6 cellular contexts compared by ENCODE assay signal in the genomic region with DNA sequence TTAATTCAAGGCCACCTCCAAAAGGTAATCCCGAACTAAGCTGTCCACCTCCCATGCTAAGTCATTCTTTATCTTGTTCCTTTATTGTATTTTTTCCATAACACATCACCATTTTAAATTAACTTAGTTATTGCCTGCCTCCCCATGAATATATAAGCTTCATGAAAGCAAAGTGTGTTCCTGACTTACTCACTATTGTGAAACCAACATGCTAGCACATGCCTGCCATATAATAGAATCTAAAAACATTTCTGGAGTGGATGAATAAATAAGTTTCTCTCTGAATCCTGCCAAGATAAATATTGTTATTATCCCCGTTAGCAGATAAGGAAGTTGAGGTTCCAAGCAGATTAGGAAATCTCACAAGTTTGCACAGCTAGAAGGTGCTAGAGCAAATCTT.
DNase-seq lines count a peak whose midpoint lies in the region; ATAC-seq, FAIRE-seq and TF ChIP-seq lines count a peak whose summit lies in the region.
"Not testable (repeated sequence)": the region's sequence is repeated elsewhere in the genome, so short reads cannot be mapped to it uniquely, and the experiment has no call there.

No MANE protein-coding gene starts in this region.

- not testable (repeated sequence) for H3K9me3 ChIP-seq in pancreas

- CTCF ChIA-PET in MCF 10A (lab: Yijun Ruan, JAX): not testable (repeated sequence)

- intact Hi-C loops in MCF 10A (cut with micrococcal nuclease); pancreas (cut with DNase I): not testable (repeated sequence)

- not testable (repeated sequence) for H3K27me3 Mint-ChIP-seq in MCF 10A (ENCODE audit: insufficient read depth, unreplicated experiment)

- DNase-seq in NCI-H345 (lab: John Stamatoyannopoulos, UW) (peak; percentile 0), MCF 10A (ENCODE audit: unreplicated experiment) (peak; percentile 81), choroid plexus epithelial cell (ENCODE audit: low read depth) (peak; percentile 22), foreskin keratinocyte (peak; percentile 46 to 69)
- DNase-seq in pancreas: not testable (repeated sequence)

- 32 to 34% methylated on average over 1 of the region's 2 CpGs for WGBS in pancreas, 2 donors

- POLR2A ChIA-PET in MCF 10A (lab: Yijun Ruan, JAX): not testable (repeated sequence)

- not testable (repeated sequence) for H3K27me3 ChIP-seq in foreskin keratinocyte, pancreas

- not testable (repeated sequence) for H3K36me3 ChIP-seq in pancreas

- H3K4me3 Mint-ChIP-seq in MCF 10A (ENCODE audit: unreplicated experiment): not testable (repeated sequence)

- H3K27ac Mint-ChIP-seq in MCF 10A (ENCODE audit: low read depth, unreplicated experiment): peak overlapping the region; percentile 64

- H3K4me1 ChIP-seq in foreskin keratinocyte, pancreas: not testable (repeated sequence)

- not testable (repeated sequence) for H3K4me1 Mint-ChIP-seq in MCF 10A (ENCODE audit: insufficient read depth, unreplicated experiment)

- H3K27ac ChIP-seq in foreskin keratinocyte, pancreas: not testable (repeated sequence)

- not testable (repeated sequence) for FAIRE-seq in pancreas (lab: Jason Lieb, UNC)

- ATAC-seq in esophagus mucosa (peak; percentile 85), foreskin keratinocyte (peak; percentile 57), pancreas (peak in 3 of 4 donors; percentile 32 to 52 (median 37))

- H3K4me3 ChIP-seq in choroid plexus epithelial cell (ENCODE audit: low read depth, low read length); pancreas: not testable (repeated sequence)

- not testable (repeated sequence) for TF ChIP-seq CTCF in MCF 10A (IDR thresholded peaks at IDR 0.05; ENCODE audit: unreplicated experiment); choroid plexus epithelial cell (conservative IDR thresholded peaks at IDR 0.05; ENCODE audit: low read depth, low read length); foreskin keratinocyte (conservative IDR thresholded peaks at IDR 0.05); pancreas (IDR thresholded peaks at IDR 0.05)

- not testable (repeated sequence) for BruUV-seq in MCF 10A (replicated peaks; lab: Mats Ljungman, UMichigan)

- H3K9me3 Mint-ChIP-seq in MCF 10A (ENCODE audit: unreplicated experiment): not testable (repeated sequence)

- H3K36me3 Mint-ChIP-seq in MCF 10A (ENCODE audit: insufficient read depth, unreplicated experiment): not testable (repeated sequence)
